Comparison of ENCODE assay signal across 2 cellular contexts in genomic region chr21:38804030-38804616, GRCh38.
TF ChIP-seq lines count a peak whose summit lies in the region.

No MANE protein-coding gene starts in this region.

TF ChIP-seq in SK-N-SH, 30 proteins besides CTCF, POLR2A, EP300 and RAD21 (continued from another document):
- no peak for TF ChIP-seq CHD2 (IDR thresholded peaks at IDR 0.05; ENCODE audit: low read length, partially characterized antibody)
- no peak for TF ChIP-seq USF2 (IDR thresholded peaks at IDR 0.05; ENCODE audit: borderline replicate concordance, low read depth, low read length)
- no peak for TF ChIP-seq EZH2phosphoT487 (IDR thresholded peaks at IDR 0.05; ENCODE audit: borderline replicate concordance, low read depth)

TF ChIP-seq in SK-N-SH treated with all-trans-retinoic acid at 6 μM for 48 hours, 23 proteins besides CTCF, POLR2A, EP300 and RAD21 (continued from another document):
- no peak for TF ChIP-seq POU6F1 (CRISPR knock-in tag; IDR thresholded peaks at IDR 0.05; ENCODE audit: borderline replicate concordance, low read depth)
- TF ChIP-seq GLIS3 (CRISPR knock-in tag; IDR thresholded peaks at IDR 0.05), result no peak
- no peak for TF ChIP-seq CREB5 (CRISPR knock-in tag; IDR thresholded peaks at IDR 0.05; ENCODE audit: low read depth)
- TF ChIP-seq BACH2 (CRISPR knock-in tag; IDR thresholded peaks at IDR 0.05; ENCODE audit: borderline replicate concordance), result no peak
- no peak for TF ChIP-seq RARB (CRISPR knock-in tag; IDR thresholded peaks at IDR 0.05)
- TF ChIP-seq TSHZ2 (CRISPR knock-in tag; IDR thresholded peaks at IDR 0.05), result no peak
- no peak for TF ChIP-seq ZNF8 (CRISPR knock-in tag; IDR thresholded peaks at IDR 0.05)
- no peak for TF ChIP-seq ISL1 (CRISPR knock-in tag; IDR thresholded peaks at IDR 0.05)
- TF ChIP-seq CSRNP3 (CRISPR knock-in tag; IDR thresholded peaks at IDR 0.05), result no peak
- no peak for TF ChIP-seq OSR1 (CRISPR knock-in tag; IDR thresholded peaks at IDR 0.05)
- TF ChIP-seq ZC3H10 (CRISPR knock-in tag; IDR thresholded peaks at IDR 0.05), result no peak
- TF ChIP-seq ZFP30 (CRISPR knock-in tag; IDR thresholded peaks at IDR 0.05), result no peak
- no peak for TF ChIP-seq PPARA (CRISPR knock-in tag; IDR thresholded peaks at IDR 0.05; ENCODE audit: borderline replicate concordance)
TF ChIP-seq in SK-N-SH treated with all-trans-retinoic acid at 6 μM for 48 hours: peak in this region for 0.
